17 cellular contexts compared by ENCODE assay signal in genomic region chr22:37417737-37418348, GRCh38. TPM values are rescaled to one million over a fixed set of nuclear protein-coding genes. Genes with fewer than 3 reads are reported as not detected.
DNase-seq lines count a peak whose midpoint lies in the region; ATAC-seq and TF ChIP-seq lines count a peak whose summit lies in the region.
"Had no signal": no experiment of that assay in that cellular context is flagged by ENCODE, and none has a peak within 500 bp of the region (broad histone marks: within the 10 kb centered on the region; RNA-seq: fewer than 3 reads in every experiment).

No MANE protein-coding gene starts in this region.

- DNase-seq in Ammon's horn (ENCODE audit: low spot score) (peak; percentile 54), M059J (ENCODE audit: low read depth) (peak; percentile 37), dorsolateral prefrontal cortex (no peak), dermis blood vessel endothelial cell (no peak), occipital lobe (lab: John Stamatoyannopoulos, UW) (no peak), NCI-H524 (lab: John Stamatoyannopoulos, UW) (no peak), OCI-LY7 (ENCODE audit: low spot score) (no peak)
- no peak for DNase-seq in naive thymus-derived CD8-positive, alpha-beta T cell
- DNase-seq: DMS 273 treated with DMSO at 0.1 percent for 48 hours, GDM1, Karpas-422, MM.1S, NCI-H187, NCI-H446 treated with DMSO at 0.1 percent for 48 hours had no signal

- peaks cover 0 to 46% (median 10%) of the 10 kb centered on the region in 45 donors for H3K27me3 ChIP-seq in dorsolateral prefrontal cortex

- peaks cover 3% of the 10 kb centered on the region for H3K4me1 ChIP-seq in OCI-LY7 (ENCODE audit: insufficient read depth, low read length, poor library complexity, severe bottlenecking)
- H3K4me1 ChIP-seq: A549 had no signal

- POLR2A ChIA-PET in naive thymus-derived CD8-positive, alpha-beta T cell (lab: Charles Lee) = no interaction called here
- POLR2A ChIA-PET in OCI-LY7 (lab: Charles Lee) = no interaction called here

- no peaks in the 10 kb centered on the region for H3K9me2 ChIP-seq in OCI-LY7 (ENCODE audit: insufficient read depth, low read length)

- no peaks in the 10 kb centered on the region for H3K79me2 ChIP-seq in OCI-LY7 (ENCODE audit: insufficient read depth, low read depth, low read length)

- intact Hi-C loops in dorsolateral prefrontal cortex (cut with DNase I) (loop anchor here in 1 of 2 donors (5.0 kb wide), 1 partner anchor 76 kb away; no protein-coding TSS in a partner anchor), OCI-LY7 (cut with micrococcal nuclease; ENCODE audit: unreplicated experiment) (no loop called here)

- BruUV-seq in OCI-LY7 (replicated peaks; lab: Mats Ljungman, UMichigan) = no TSS peak

- H3K27ac Mint-ChIP-seq in naive thymus-derived CD8-positive, alpha-beta T cell = peak overlapping the region in 4 of 10 donors; percentile 39 to 82 (median 55)

- H3K36me3 ChIP-seq in OCI-LY7 (ENCODE audit: insufficient read depth, low read length) = no peaks in the 10 kb centered on the region

- TF ChIP-seq CTCF in dorsolateral prefrontal cortex (IDR thresholded peaks at IDR 0.05 in 54 of 56, conservative IDR thresholded peaks at IDR 0.05 in 2 of 56; ENCODE audit: low read depth in 1 of 56, partially characterized antibody in 56 of 56) (no peak), OCI-LY7 (conservative IDR thresholded peaks at IDR 0.05; ENCODE audit: low read length) (no peak)

- no peaks in the 10 kb centered on the region for H3K9me3 ChIP-seq in OCI-LY7 (ENCODE audit: low read length)
- H3K9me3 ChIP-seq: A549 had no signal

- H3K27ac ChIP-seq in dorsolateral prefrontal cortex (peak overlapping the region in 34 of 59 donors; percentile 3 to 76 (median 58)), OCI-LY7 (ENCODE audit: low read depth, low read length, poor library complexity, severe bottlenecking) (no peak overlapping the region)
- H3K27ac ChIP-seq: A549, C4-2B had no signal

- H3K4me3 Mint-ChIP-seq in naive thymus-derived CD8-positive, alpha-beta T cell = peak overlapping the region in 6 of 10 donors; percentile 10 to 96 (median 27)

- H3K4me3 ChIP-seq in dorsolateral prefrontal cortex = peak overlapping the region in 53 of 59 donors; percentile 3 to 60 (median 39)
- no peak overlapping the region for H3K4me3 ChIP-seq in OCI-LY7 (ENCODE audit: low read depth, low read length, poor library complexity, severe bottlenecking)
- H3K4me3 ChIP-seq: A549, GM12878 had no signal

- CTCF ChIA-PET in OCI-LY7 (lab: Charles Lee; ENCODE audit: unreplicated experiment) = no interaction called here

- peaks cover 31 to 50% (median 34%) of the 10 kb centered on the region in 4 donors for H3K4me1 Mint-ChIP-seq in naive thymus-derived CD8-positive, alpha-beta T cell

- peaks cover 0 to 3% (median 0%) of the 10 kb centered on the region in 9 donors for H3K9me3 Mint-ChIP-seq in naive thymus-derived CD8-positive, alpha-beta T cell

- no peaks in the 10 kb centered on the region for H3K36me3 Mint-ChIP-seq in naive thymus-derived CD8-positive, alpha-beta T cell

- peaks cover 31 to 90% (median 48%) of the 10 kb centered on the region in 5 donors for H3K27me3 Mint-ChIP-seq in naive thymus-derived CD8-positive, alpha-beta T cell

- no peak overlapping the region for H2AFZ ChIP-seq in OCI-LY7 (ENCODE audit: low read length)

- no peak overlapping the region for H3K4me2 ChIP-seq in OCI-LY7 (ENCODE audit: low read length)
- H3K4me2 ChIP-seq: A549 had no signal

- no peak for ATAC-seq in naive thymus-derived CD8-positive, alpha-beta T cell

- no peaks in the 10 kb centered on the region for H4K20me1 ChIP-seq in OCI-LY7 (ENCODE audit: insufficient read depth, low read length)

RNA-seq across cellular contexts. Expression of gene ELFN2, which starts 9.4 kb away (rescaled TPM):
- 0.76 and 3.1 TPM in 2 replicates for total RNA-seq in M059J (2014; rRNA removed; shearing (Covaris generic))
- total RNA-seq in dorsolateral prefrontal cortex (10 to 100 TPM; 22.8 to 99.1 (median 67.0) TPM), dermis blood vessel endothelial cell (under 0.01 and 0.14 TPM in 2 replicates), occipital lobe (14.7 TPM), OCI-LY7 (2022) (0.83 and 1.8 TPM in 2 replicates)
- under 1 TPM; 0.55 to 0.88 TPM for total RNA-seq in naive thymus-derived CD8-positive, alpha-beta T cell
- polyA plus RNA-seq in naive thymus-derived CD8-positive, alpha-beta T cell = not detected
- 0.63 and 0.82 TPM in 2 replicates for total RNA-seq in OCI-LY7 (2014; rRNA removed; shearing (Covaris generic))

Comparison
In these comparisons a context has a peak if more than half of its experiments do, and no peak if none do; other contexts are left out.
1. DNase-seq: peak in Ammon's horn (single experiment) and M059J (single experiment); none in dorsolateral prefrontal cortex (0 of 10), naive thymus-derived CD8-positive, alpha-beta T cell (0 of 10), dermis blood vessel endothelial cell (single experiment), occipital lobe (single experiment), NCI-H524 (0 of 2) and OCI-LY7 (single experiment).